20 cellular contexts compared by ENCODE assay signal in the genomic region with DNA sequence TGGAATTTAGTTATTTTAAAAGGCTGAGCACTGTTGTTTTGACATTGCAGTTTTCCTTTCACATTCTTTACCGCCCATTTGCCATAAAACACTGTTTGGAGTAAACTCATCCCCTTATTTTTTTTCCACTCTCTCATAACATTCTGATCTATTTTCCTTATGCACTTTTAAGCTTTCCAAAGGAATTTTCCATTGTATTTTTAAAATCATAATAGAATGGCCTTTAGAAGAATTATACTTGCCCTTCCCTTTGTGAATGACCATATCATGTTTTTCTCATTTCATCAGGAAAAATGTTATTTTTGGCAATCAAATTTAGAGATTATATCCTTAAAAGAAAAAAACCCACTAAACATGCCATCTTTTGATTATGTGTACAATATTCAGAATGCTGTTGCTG.
A peak's percentile ranks its signal among the peaks of the same experiment; 100 is the strongest.
DNase-seq lines count a peak whose midpoint lies in the region; ATAC-seq and TF ChIP-seq lines count a peak whose summit lies in the region.
"Had no signal": no experiment of that assay in that cellular context is flagged by ENCODE, and none has a peak within 500 bp of the region (broad histone marks: within the 10 kb centered on the region; RNA-seq: fewer than 3 reads in every experiment).

No MANE protein-coding gene starts in this region.

- DNase-seq in Karpas-422 = no peak
- peak; percentile 0 to 68 for DNase-seq in dermis microvascular lymphatic vessel endothelial cell (ENCODE audit: low read depth in 2 of 2)
- DNase-seq in fibroblast of villous mesenchyme (ENCODE audit: low read depth) = peak; percentile 30
- no peak for DNase-seq in ecto neural progenitor cell (ENCODE audit: low spot score)
- DNase-seq: 8988T; ACHN; AML-193; BE2C; CD4-positive, alpha-beta T cell; CD8-positive, alpha-beta memory T cell; DMS53; DMS79 treated with DMSO at 0.1 percent for 48 hours; GF-D8; GOT3; H7; HCEC 1CT had no signal

- H3K9me3 ChIP-seq in Karpas-422 (ENCODE audit: low read length) = peaks cover 17% of the 10 kb centered on the region
- H3K9me3 ChIP-seq: A549; BE2C; BLaER1 treated with 17β-estradiol and CSF1 and Interleukin-3, amounts not matched to agents 10 nM and 100 nM had no signal

- H3K27ac ChIP-seq in Karpas-422 (ENCODE audit: low read length) = no peak overlapping the region
- H3K27ac ChIP-seq: A549; BLaER1 treated with 17β-estradiol and CSF1 and Interleukin-3, amounts not matched to agents 10 nM and 100 nM had no signal

- no peak overlapping the region for H3K4me2 ChIP-seq in Karpas-422 (ENCODE audit: low read depth, low read length, poor library complexity, severe bottlenecking)
- H3K4me2 ChIP-seq: A549; BLaER1 treated with 17β-estradiol and CSF1 and Interleukin-3, amounts not matched to agents 10 nM and 100 nM had no signal

- no peaks in the 10 kb centered on the region for H4K20me1 ChIP-seq in Karpas-422 (ENCODE audit: insufficient read depth, low read depth, low read length)
- H4K20me1 ChIP-seq: BLaER1 treated with 17β-estradiol and CSF1 and Interleukin-3, amounts not matched to agents 10 nM and 100 nM had no signal

- H3K4me3 ChIP-seq in Karpas-422 (ENCODE audit: low read length) = 0 out of 2 replicates have a peak overlapping the region, but pooled peaks have one; percentile 12
- no peak overlapping the region for H3K4me3 ChIP-seq in fibroblast of villous mesenchyme (ENCODE audit: low read depth, low read length)
- H3K4me3 ChIP-seq: A549; BLaER1 treated with 17β-estradiol and CSF1 and Interleukin-3, amounts not matched to agents 10 nM and 100 nM had no signal

- H3K36me3 ChIP-seq in Karpas-422 (ENCODE audit: insufficient read depth, low read length) = no peaks in the 10 kb centered on the region
- H3K36me3 ChIP-seq: BE2C; BLaER1 treated with 17β-estradiol and CSF1 and Interleukin-3, amounts not matched to agents 10 nM and 100 nM had no signal

- ATAC-seq in GM19467 (IDR thresholded peaks at IDR 0.05; ENCODE audit: unreplicated experiment) = no peak
- ATAC-seq in GM21723 (IDR thresholded peaks at IDR 0.05; ENCODE audit: unreplicated experiment) = no peak
- ATAC-seq: A549 had no signal

- no peaks in the 10 kb centered on the region for H3K4me1 ChIP-seq in Karpas-422 (ENCODE audit: low read length)
- H3K4me1 ChIP-seq: A549; BE2C; BLaER1 treated with 17β-estradiol and CSF1 and Interleukin-3, amounts not matched to agents 10 nM and 100 nM had no signal

- no peaks in the 10 kb centered on the region for H3K9me2 ChIP-seq in Karpas-422 (replicated peaks; ENCODE audit: insufficient read depth, low read length)

- H3K27me3 ChIP-seq in Karpas-422 (ENCODE audit: low read length) = no peaks in the 10 kb centered on the region
- H3K27me3 ChIP-seq: BE2C; BLaER1 treated with 17β-estradiol and CSF1 and Interleukin-3, amounts not matched to agents 10 nM and 100 nM had no signal

- H2AFZ ChIP-seq in Karpas-422 (ENCODE audit: low read length) = no peak overlapping the region

- H3K9ac ChIP-seq in Karpas-422 (ENCODE audit: low read length) = no peak overlapping the region
- H3K9ac ChIP-seq: BLaER1 treated with 17β-estradiol and CSF1 and Interleukin-3, amounts not matched to agents 10 nM and 100 nM had no signal

- H3K79me2 ChIP-seq in Karpas-422 (ENCODE audit: low read length) = no peaks in the 10 kb centered on the region

- no peak for TF ChIP-seq CTCF in fibroblast of villous mesenchyme (IDR thresholded peaks at IDR 0.05; ENCODE audit: insufficient read depth, low read depth, low read length)

Comparison
In these comparisons a context has a peak if more than half of its experiments do, and no peak if none do; other contexts are left out.
1. DNase-seq: peak in dermis microvascular lymphatic vessel endothelial cell (2 of 2) and fibroblast of villous mesenchyme (single experiment); none in Karpas-422 (single experiment) and ecto neural progenitor cell (single experiment).